17 cellular contexts compared by ENCODE assay signal in the genomic region with DNA sequence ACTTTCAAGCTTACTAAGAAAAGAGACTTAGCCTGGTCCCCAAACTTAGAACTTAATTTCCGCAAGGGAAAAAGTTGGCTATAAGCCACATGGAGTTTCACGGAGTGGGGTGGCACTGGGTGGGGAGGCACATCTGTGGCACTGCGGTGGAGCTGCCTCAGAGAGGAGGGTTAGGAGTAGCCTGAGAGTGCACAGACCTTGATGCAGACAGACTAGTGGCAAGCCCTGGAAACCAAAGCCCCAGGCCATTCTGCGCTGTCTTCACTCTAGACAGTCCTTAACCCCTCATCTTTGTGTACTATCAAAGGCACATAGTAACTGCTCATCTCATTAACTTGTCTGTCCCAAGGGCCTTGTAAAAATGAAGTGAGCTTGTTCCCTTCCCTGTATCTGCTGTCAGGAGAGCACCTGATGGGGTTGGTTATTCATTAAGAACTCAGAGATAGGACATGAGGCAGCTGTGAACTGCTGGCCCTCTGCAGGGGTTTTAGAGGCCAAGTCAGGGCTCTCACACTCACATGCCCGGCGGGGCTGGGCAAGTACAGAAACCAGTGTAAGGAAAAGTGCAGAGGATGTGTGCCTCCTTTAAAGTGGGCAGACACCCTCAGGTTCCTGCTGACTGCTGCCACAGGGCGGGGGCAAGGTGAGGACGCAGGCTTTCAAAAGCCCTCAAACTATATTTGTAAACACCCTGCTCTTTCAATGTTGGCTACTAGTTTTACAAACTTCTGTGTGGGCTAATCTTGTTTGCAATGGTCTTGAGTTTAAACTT. TPM values are rescaled to one million over a fixed set of nuclear protein-coding genes. Genes with fewer than 3 reads are reported as not detected.
DNase-seq lines count a peak whose midpoint lies in the region; ATAC-seq and TF ChIP-seq lines count a peak whose summit lies in the region.
"Had no signal": no experiment of that assay in that cellular context is flagged by ENCODE, and none has a peak within 500 bp of the region (broad histone marks: within the 10 kb centered on the region; RNA-seq: fewer than 3 reads in every experiment).

No MANE protein-coding gene starts in this region.

- no peak for DNase-seq in left ventricle myocardium inferior
- no peak for DNase-seq in right cardiac atrium
- DNase-seq in activated CD8-positive, alpha-beta T cell treated with anti-CD3 and anti-CD28 coated beads for 36 hours, result peak; percentile 48
- peak; percentile 34 to 44 (median 43) for DNase-seq in immature natural killer cell
- no peak for DNase-seq in thoracic aorta (ENCODE audit: low spot score)
- DNase-seq in NCI-H1694 treated with DMSO at 0.1 percent for 48 hours (lab: John Stamatoyannopoulos, UW), result no peak
- no peak for DNase-seq in MCF 10A (ENCODE audit: unreplicated experiment)
- DNase-seq in left lobe of liver (ENCODE audit: low spot score), result no peak
- DNase-seq: left lung, NCI-H1417, NCI-H446 treated with DMSO at 0.1 percent for 48 hours, SW 1271 had no signal

- ATAC-seq in right cardiac atrium, result no peak
- peak; percentile 28 for ATAC-seq in activated CD8-positive, alpha-beta T cell treated with anti-CD3 and anti-CD28 coated beads for 36 hours
- no peak for ATAC-seq in thoracic aorta (ENCODE audit: insufficient number of reproducible peaks, low FRiP score, low read depth)
- ATAC-seq in left lobe of liver, result no peak
- ATAC-seq: left lung, Panc1 had no signal

- 81% methylated on average over 8 of the region's 8 CpGs for WGBS in right cardiac atrium

- CTCF ChIA-PET in activated CD8-positive, alpha-beta T cell treated with anti-CD3 and anti-CD28 coated beads for 36 hours (lab: Charles Lee), result interaction anchor here (0.7 to 14.2 kb wide), 12 partner anchors 10 to 112 kb away, joined by 3 to 136 read pairs (median 4); no protein-coding TSS in a partner anchor
- CTCF ChIA-PET in MCF 10A (lab: Yijun Ruan, JAX), result interaction anchor here (0.6 to 1.5 kb wide), 2 partner anchors 114 to 395 kb away, joined by 3 to 5 read pairs; no protein-coding TSS in a partner anchor

- H3K36me3 Mint-ChIP-seq in activated CD8-positive, alpha-beta T cell treated with anti-CD3 and anti-CD28 coated beads for 36 hours (ENCODE audit: low read depth), result peaks cover 88% of the 10 kb centered on the region
- H3K36me3 Mint-ChIP-seq in immature natural killer cell (peaks cover 63 to 84% (median 64%) of the 10 kb centered on the region in 3 donors), MCF 10A (ENCODE audit: insufficient read depth, unreplicated experiment) (peaks cover 53% of the 10 kb centered on the region)

- H3K36me3 ChIP-seq in left ventricle myocardium inferior, result peaks cover 100% of the 10 kb centered on the region
- H3K36me3 ChIP-seq in thoracic aorta, result peaks cover 78% of the 10 kb centered on the region

- peaks cover 41% of the 10 kb centered on the region for H3K4me1 ChIP-seq in left ventricle myocardium inferior
- peaks cover 7% of the 10 kb centered on the region for H3K4me1 ChIP-seq in right cardiac atrium (ENCODE audit: control insufficient read depth, insufficient read depth, low read length)
- peaks cover 20 to 45% of the 10 kb centered on the region in 2 donors for H3K4me1 ChIP-seq in thoracic aorta (ENCODE audit: control insufficient read depth in 1 of 2, low read depth in 2 of 2)

- H3K4me3 Mint-ChIP-seq in activated CD8-positive, alpha-beta T cell treated with anti-CD3 and anti-CD28 coated beads for 36 hours, result peak overlapping the region; percentile 29
- H3K4me3 Mint-ChIP-seq in immature natural killer cell, result peak overlapping the region in 4 of 5 donors; percentile 45 to 72 (median 52)
- no peak overlapping the region for H3K4me3 Mint-ChIP-seq in MCF 10A (ENCODE audit: unreplicated experiment)
- H3K4me3 Mint-ChIP-seq: type B pancreatic cell had no signal

- H3K9me3 ChIP-seq in left ventricle myocardium inferior (replicated peaks) (no peaks in the 10 kb centered on the region), right cardiac atrium (ENCODE audit: control insufficient read depth, low read length) (no peaks in the 10 kb centered on the region), thoracic aorta (no peaks in the 10 kb centered on the region)
- H3K9me3 ChIP-seq: left lung had no signal

- peak overlapping the region; percentile 11 for H3K27ac ChIP-seq in left ventricle myocardium inferior (replicated peaks)
- no peak overlapping the region for H3K27ac ChIP-seq in right cardiac atrium (ENCODE audit: low read length)
- H3K27ac ChIP-seq in thoracic aorta, result peak overlapping the region; percentile 1 to 31
- H3K27ac ChIP-seq: cardiac muscle cell, left lung had no signal

- intact Hi-C loops in left ventricle myocardium inferior (cut with micrococcal nuclease) (no loop called here), right cardiac atrium (cut with DNase I) (no loop called here), MCF 10A (cut with micrococcal nuclease) (no loop called here)
- intact Hi-C loops in activated CD8-positive, alpha-beta T cell treated with anti-CD3 and anti-CD28 coated beads for 36 hours (cut with micrococcal nuclease), result no loop called here

- no peaks in the 10 kb centered on the region for H3K9me3 Mint-ChIP-seq in activated CD8-positive, alpha-beta T cell treated with anti-CD3 and anti-CD28 coated beads for 36 hours
- no peaks in the 10 kb centered on the region for H3K9me3 Mint-ChIP-seq in immature natural killer cell
- H3K9me3 Mint-ChIP-seq in MCF 10A (ENCODE audit: unreplicated experiment), result no peaks in the 10 kb centered on the region
- H3K9me3 Mint-ChIP-seq: type B pancreatic cell had no signal

- POLR2A ChIA-PET in activated CD8-positive, alpha-beta T cell treated with anti-CD3 and anti-CD28 coated beads for 36 hours (lab: Charles Lee), result interaction anchor here (0.8 to 5.2 kb wide), 11 partner anchors 9 to 29 kb away, joined by 3 to 38 read pairs (median 6); a partner anchor contains a TSS
- POLR2A ChIA-PET in MCF 10A (lab: Yijun Ruan, JAX), result interaction anchor here (0.6 kb wide), 1 partner anchor 1659 kb away, joined by 3 read pairs; no protein-coding TSS in a partner anchor

- no peaks in the 10 kb centered on the region for H3K27me3 ChIP-seq in left ventricle myocardium inferior (ENCODE audit: low read depth)
- H3K27me3 ChIP-seq in right cardiac atrium (ENCODE audit: control insufficient read depth, insufficient read depth), result no peaks in the 10 kb centered on the region
- no peaks in the 10 kb centered on the region for H3K27me3 ChIP-seq in thoracic aorta (replicated peaks; ENCODE audit: insufficient read depth)
- H3K27me3 ChIP-seq: cardiac muscle cell, left lung had no signal

- H3K27ac Mint-ChIP-seq in activated CD8-positive, alpha-beta T cell treated with anti-CD3 and anti-CD28 coated beads for 36 hours, result peak overlapping the region; percentile 82
- peak overlapping the region; percentile 13 to 84 (median 76) for H3K27ac Mint-ChIP-seq in immature natural killer cell
- H3K27ac Mint-ChIP-seq in MCF 10A (ENCODE audit: low read depth, unreplicated experiment), result no peak overlapping the region
- H3K27ac Mint-ChIP-seq: type B pancreatic cell had no signal

- no peak overlapping the region for H3K4me3 ChIP-seq in left ventricle myocardium inferior
- H3K4me3 ChIP-seq in right cardiac atrium (ENCODE audit: low read length), result no peak overlapping the region
- H3K4me3 ChIP-seq in thoracic aorta, result no peak overlapping the region
- H3K4me3 ChIP-seq: cardiac muscle cell, left lung had no signal

- no peaks in the 10 kb centered on the region for H3K27me3 Mint-ChIP-seq in activated CD8-positive, alpha-beta T cell treated with anti-CD3 and anti-CD28 coated beads for 36 hours
- H3K27me3 Mint-ChIP-seq in immature natural killer cell (ENCODE audit: low read depth in 3 of 3) (peaks cover 0 to 2% (median 2%) of the 10 kb centered on the region in 3 donors), MCF 10A (ENCODE audit: insufficient read depth, unreplicated experiment) (no peaks in the 10 kb centered on the region)
- H3K27me3 Mint-ChIP-seq: type B pancreatic cell had no signal

- BruUV-seq in MCF 10A (replicated peaks; lab: Mats Ljungman, UMichigan), result no TSS peak

- peaks cover 71% of the 10 kb centered on the region for H3K4me1 Mint-ChIP-seq in activated CD8-positive, alpha-beta T cell treated with anti-CD3 and anti-CD28 coated beads for 36 hours (ENCODE audit: low read depth)
- peaks cover 53 to 73% of the 10 kb centered on the region in 2 donors for H3K4me1 Mint-ChIP-seq in immature natural killer cell
- H3K4me1 Mint-ChIP-seq in MCF 10A (ENCODE audit: insufficient read depth, unreplicated experiment), result no peaks in the 10 kb centered on the region

- TF ChIP-seq CTCF in left ventricle myocardium inferior (IDR thresholded peaks at IDR 0.05; ENCODE audit: borderline replicate concordance) (no peak), thoracic aorta (IDR thresholded peaks at IDR 0.05) (no peak), MCF 10A (IDR thresholded peaks at IDR 0.05; ENCODE audit: unreplicated experiment) (no peak)
- no peak for TF ChIP-seq CTCF in activated CD8-positive, alpha-beta T cell treated with anti-CD3 and anti-CD28 coated beads for 36 hours (IDR thresholded peaks at IDR 0.05)

RNA-seq across cellular contexts. Expression of a gene that starts 22.2 kb away (rescaled TPM):
- total RNA-seq in left ventricle myocardium inferior (0.33 TPM), right cardiac atrium (under 1 TPM in 3 of 4 donors, not detected in 1; 0.33 to 0.53 (median 0.46) TPM), thoracic aorta (1 to 10 TPM; 2.2 to 4.9 TPM), MCF 10A (2022) (not detected in 2 replicates), left lobe of liver (not detected)
- polyA plus RNA-seq in right cardiac atrium (0.18 TPM), immature natural killer cell (10 to 100 TPM in 1 of 3 donors, 1 to 10 TPM in 2; 2.7 to 14.7 (median 8.5) TPM)
- total RNA-seq in activated CD8-positive, alpha-beta T cell treated with anti-CD3 and anti-CD28 coated beads for 36 hours, result 1 to 10 TPM; 3.2 to 3.4 TPM
- total RNA-seq: cardiac muscle cell, myocyte, pulmonary artery endothelial cell had no signal

RNA-seq across cellular contexts. Expression of a gene that starts 30.2 kb away (rescaled TPM):
- total RNA-seq in left ventricle myocardium inferior (121 TPM), right cardiac atrium (100 to 1,000 TPM in 2 of 4 donors, 10 to 100 TPM in 2; 75.8 to 114 (median 97.0) TPM), thoracic aorta (10 to 100 TPM; 70.4 to 86.1 TPM), MCF 10A (2022) (17.0 and 18.4 TPM in 2 replicates), left lobe of liver (16.2 TPM)
- polyA plus RNA-seq in right cardiac atrium (62.7 TPM), immature natural killer cell (1 to 10 TPM in 2 of 3 donors, under 1 TPM in 1; 0.22 to 6.1 (median 2.1) TPM)
- 10 to 100 TPM; 14.1 to 14.5 TPM for total RNA-seq in activated CD8-positive, alpha-beta T cell treated with anti-CD3 and anti-CD28 coated beads for 36 hours

Comparison
In these comparisons a context has a peak if more than half of its experiments do, and no peak if none do; other contexts are left out.
1. DNase-seq: peak in activated CD8-positive, alpha-beta T cell treated with anti-CD3 and anti-CD28 coated beads for 36 hours (single experiment) and immature natural killer cell (3 of 3); none in left ventricle myocardium inferior (single experiment), right cardiac atrium (0 of 3), thoracic aorta (single experiment), NCI-H1694 treated with DMSO at 0.1 percent for 48 hours (single experiment), MCF 10A (single experiment) and left lobe of liver (single experiment).